9 cellular contexts compared by ENCODE assay signal in the genomic region with DNA sequence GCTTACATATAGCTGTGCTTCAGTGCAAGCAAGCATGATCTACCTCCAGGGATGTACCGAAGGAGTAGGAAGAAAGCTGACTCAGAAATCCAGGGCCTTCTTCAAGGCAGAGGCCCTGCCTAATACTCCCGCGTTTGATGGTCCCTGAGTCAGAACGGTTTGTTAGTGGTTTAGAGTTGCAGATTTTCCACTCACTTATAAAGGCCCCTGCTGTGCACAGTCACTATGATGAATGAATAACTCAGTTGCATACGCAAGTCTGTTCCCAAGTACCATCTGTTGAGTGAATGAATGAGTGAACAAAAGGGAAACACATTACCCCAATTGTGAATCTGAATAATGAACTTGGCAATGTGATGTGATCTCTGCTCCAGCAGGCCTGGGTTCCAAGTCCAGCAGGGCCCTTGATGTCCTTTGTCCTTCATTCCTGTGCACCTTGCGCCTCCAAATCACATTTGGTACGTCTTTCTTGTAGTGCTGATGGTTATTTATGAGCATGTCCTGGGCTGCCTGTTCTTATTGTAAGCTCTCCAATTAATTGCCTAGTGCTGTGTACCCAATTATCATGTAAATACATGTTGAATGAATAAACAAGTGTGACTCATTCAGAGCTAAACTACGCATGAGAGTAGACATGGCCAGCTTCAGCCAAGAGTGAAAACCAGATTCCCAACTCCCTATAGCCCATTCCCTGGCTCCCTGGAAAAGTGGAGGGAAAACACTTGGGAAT.
DNase-seq lines count a peak whose midpoint lies in the region; ATAC-seq and TF ChIP-seq lines count a peak whose summit lies in the region.
"Had no signal": no experiment of that assay in that cellular context is flagged by ENCODE, and none has a peak within 500 bp of the region (broad histone marks: within the 10 kb centered on the region; RNA-seq: fewer than 3 reads in every experiment).

No MANE protein-coding gene starts in this region.

- no peaks in the 10 kb centered on the region for H3K4me1 Mint-ChIP-seq in endodermal cell
- H3K4me1 Mint-ChIP-seq: naive B cell had no signal

- H3K9me3 ChIP-seq in endodermal cell (ENCODE audit: control insufficient read depth, low read length) (no peaks in the 10 kb centered on the region), sigmoid colon (no peaks in the 10 kb centered on the region)

- no peak overlapping the region for H3K9ac ChIP-seq in endodermal cell (ENCODE audit: extremely low read depth, low read length, poor library complexity, severe bottlenecking)

- ATAC-seq in GM21786 (IDR thresholded peaks at IDR 0.05; ENCODE audit: unreplicated experiment) (no peak), HG02885 (IDR thresholded peaks at IDR 0.05; ENCODE audit: poor library complexity, unreplicated experiment) (no peak)

- no peaks in the 10 kb centered on the region for H3K27me3 Mint-ChIP-seq in endodermal cell (ENCODE audit: insufficient read depth)
- H3K27me3 Mint-ChIP-seq: naive B cell had no signal

- no peaks in the 10 kb centered on the region for H3K9me3 Mint-ChIP-seq in endodermal cell
- H3K9me3 Mint-ChIP-seq: naive B cell had no signal

- H3K36me3 Mint-ChIP-seq in endodermal cell (ENCODE audit: low read depth): peaks cover 17% of the 10 kb centered on the region
- H3K36me3 Mint-ChIP-seq: naive B cell had no signal

- H3K27ac ChIP-seq in endodermal cell (ENCODE audit: low read depth, low read length) (peak overlapping the region; percentile 99), sigmoid colon (peak overlapping the region in 3 of 4 donors; percentile 20 to 48 (median 21))

- intact Hi-C loops in sigmoid colon (cut with DNase I): no loop called here

- no peak for TF ChIP-seq EP300 in sigmoid colon (IDR thresholded peaks at IDR 0.05)

- TF ChIP-seq CTCF in endodermal cell (conservative IDR thresholded peaks at IDR 0.05) (no peak), sigmoid colon (IDR thresholded peaks at IDR 0.05) (no peak)

- no peak overlapping the region for H3K4me3 Mint-ChIP-seq in endodermal cell
- H3K4me3 Mint-ChIP-seq: naive B cell had no signal

- DNase-seq in GOT3 (lab: John Stamatoyannopoulos, UW) (peak; percentile 48), NCI-H2171 treated with DMSO at 0.1 percent for 48 hours (lab: John Stamatoyannopoulos, UW) (peak; percentile 91), endodermal cell (peak; percentile 59), sigmoid colon (no peak), cortex of kidney (lab: John Stamatoyannopoulos, UW) (no peak), NK-92 (lab: John Stamatoyannopoulos, UW; ENCODE audit: unreplicated experiment) (no peak)
- DNase-seq: naive B cell had no signal

- H3K36me3 ChIP-seq in endodermal cell (ENCODE audit: control insufficient read depth, insufficient read depth, low read length) (peaks cover 21% of the 10 kb centered on the region), sigmoid colon (peaks cover 0 to 11% (median 4%) of the 10 kb centered on the region in 4 donors)

- peaks cover 4% of the 10 kb centered on the region for H3K4me1 ChIP-seq in endodermal cell (ENCODE audit: control insufficient read depth, insufficient read depth, low read length)
- peaks cover 0 to 9% (median 0%) of the 10 kb centered on the region in 4 donors for H3K4me1 ChIP-seq in sigmoid colon

- no peak overlapping the region for H3K27ac Mint-ChIP-seq in endodermal cell
- H3K27ac Mint-ChIP-seq: naive B cell had no signal

- 80 to 88% methylated on average over 4 to 8 of the region's 8 CpGs for WGBS in endodermal cell (ENCODE audit: insufficient coverage in 1 of 2, insufficient read length in 1 of 2), 2 experiments
- WGBS in sigmoid colon, 2 donors: 77 to 82% methylated on average over 8 of the region's 8 CpGs

- H3K4me3 ChIP-seq in endodermal cell (ENCODE audit: low read length): no peak overlapping the region
- H3K4me3 ChIP-seq in sigmoid colon: no peak overlapping the region

- H3K27me3 ChIP-seq in endodermal cell (ENCODE audit: control insufficient read depth, insufficient read depth, low read length, poor library complexity, severe bottlenecking): no peaks in the 10 kb centered on the region
- no peaks in the 10 kb centered on the region for H3K27me3 ChIP-seq in sigmoid colon

- TF ChIP-seq POLR2A in sigmoid colon (IDR thresholded peaks at IDR 0.05): no peak

Comparison
In these comparisons a context has a peak if more than half of its experiments do, and no peak if none do; other contexts are left out.
1. DNase-seq: peak in GOT3 (single experiment), NCI-H2171 treated with DMSO at 0.1 percent for 48 hours (single experiment) and endodermal cell (single experiment); none in sigmoid colon (single experiment), cortex of kidney (single experiment) and NK-92 (single experiment).